8 cellular contexts compared by ENCODE assay signal in the genomic region with DNA sequence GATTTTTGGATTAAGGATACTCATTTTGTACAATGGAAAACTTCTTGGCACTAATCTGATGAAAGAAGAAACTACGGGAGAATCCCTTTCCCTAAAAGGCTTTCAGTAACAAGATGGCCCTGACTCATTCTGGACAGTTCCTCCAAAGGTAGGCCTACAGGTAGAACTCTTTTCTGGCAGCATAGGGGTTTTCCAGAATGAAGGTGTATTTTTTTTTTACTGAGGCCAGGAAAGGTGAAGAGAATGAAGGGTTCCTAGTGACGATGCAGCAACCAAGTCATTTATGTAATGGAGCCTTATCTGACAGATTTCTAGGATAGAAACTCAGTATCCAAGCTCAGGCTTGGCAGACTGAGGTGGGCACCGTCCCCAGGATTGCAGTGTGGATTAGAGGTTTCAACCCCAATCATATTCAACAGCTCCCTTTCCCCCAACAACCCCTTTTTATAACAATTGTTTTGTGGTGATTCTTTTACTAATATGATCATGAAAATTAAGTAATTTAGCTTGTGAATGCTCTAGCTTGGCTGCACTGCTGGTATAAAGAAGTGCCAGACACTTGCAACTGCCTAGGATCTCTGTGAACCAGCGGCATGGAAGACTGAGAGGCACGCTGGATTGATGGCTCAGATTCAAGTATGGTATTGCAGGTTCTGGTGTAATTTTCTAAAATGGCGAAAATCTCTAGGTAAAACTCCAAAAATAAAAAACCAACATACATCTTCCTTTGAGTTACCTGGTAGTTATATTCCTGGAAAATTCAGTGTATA. TPM values are rescaled to one million over a fixed set of nuclear protein-coding genes. Genes with fewer than 3 reads are reported as not detected.
DNase-seq lines count a peak whose midpoint lies in the region; ATAC-seq, FAIRE-seq and TF ChIP-seq lines count a peak whose summit lies in the region.

No MANE protein-coding gene starts in this region.

- H3K27me3 Mint-ChIP-seq in astrocyte (ENCODE audit: low read depth, unreplicated experiment) (no peaks in the 10 kb centered on the region), mesothelial cell of epicardium (ENCODE audit: low read depth) (no peaks in the 10 kb centered on the region)

- TF ChIP-seq CTCF in cardiac muscle cell (IDR thresholded peaks at IDR 0.05; ENCODE audit: low read depth, low read length) (no peak), astrocyte (IDR thresholded peaks at IDR 0.05; ENCODE audit: insufficient read depth, low read depth, low read length) (no peak), mesothelial cell of epicardium (IDR thresholded peaks at IDR 0.05; ENCODE audit: unreplicated experiment) (no peak), upper lobe of right lung (IDR thresholded peaks at IDR 0.05) (no peak)

- no peaks in the 10 kb centered on the region for H3K36me3 Mint-ChIP-seq in astrocyte (ENCODE audit: low read depth, unreplicated experiment)
- H3K36me3 Mint-ChIP-seq in mesothelial cell of epicardium: peaks cover 3% of the 10 kb centered on the region

- H3K4me1 ChIP-seq in cardiac muscle cell (ENCODE audit: low read depth): peaks cover 7% of the 10 kb centered on the region
- peaks cover 25% of the 10 kb centered on the region for H3K4me1 ChIP-seq in astrocyte (ENCODE audit: insufficient read depth, low read length)
- peaks cover 43% of the 10 kb centered on the region for H3K4me1 ChIP-seq in upper lobe of right lung

- no peak overlapping the region for H2AFZ ChIP-seq in astrocyte (ENCODE audit: low read depth, low read length)

- H4K20me1 ChIP-seq in astrocyte (ENCODE audit: insufficient read depth, low read length): no peaks in the 10 kb centered on the region

- no peak overlapping the region for H3K4me2 ChIP-seq in astrocyte (ENCODE audit: low read length)

- ATAC-seq in left cardiac atrium (no peak), upper lobe of right lung (no peak)

- no peak for DNase-seq in cardiac muscle cell (ENCODE audit: low read depth in 1 of 2, low spot score in 1 of 2)
- DNase-seq in left cardiac atrium: no peak
- no peak for DNase-seq in astrocyte (ENCODE audit: low read depth)
- no peak for DNase-seq in mesothelial cell of epicardium (ENCODE audit: low spot score in 2 of 2, unreplicated experiment in 2 of 2)
- DNase-seq in upper lobe of right lung: no peak
- no peak for DNase-seq in occipital lobe (lab: John Stamatoyannopoulos, UW)
- no peak for DNase-seq in NCI-H146 treated with DMSO at 0.1 percent for 48 hours (lab: John Stamatoyannopoulos, UW; ENCODE audit: unreplicated experiment)
- no peak for DNase-seq in NCI-H2029 (lab: John Stamatoyannopoulos, UW)

- H3K4me3 ChIP-seq in cardiac muscle cell (peak overlapping the region; percentile 65), astrocyte (ENCODE audit: insufficient read depth, low read depth, low read length) (no peak overlapping the region), upper lobe of right lung (peak overlapping the region; percentile 91)

- H3K27ac Mint-ChIP-seq in astrocyte (ENCODE audit: unreplicated experiment) (peak overlapping the region; percentile 96), mesothelial cell of epicardium (peak overlapping the region; percentile 99)

- H3K9me3 ChIP-seq in cardiac muscle cell (ENCODE audit: low read depth) (no peaks in the 10 kb centered on the region), astrocyte (ENCODE audit: insufficient read depth, low read depth, low read length) (no peaks in the 10 kb centered on the region), upper lobe of right lung (no peaks in the 10 kb centered on the region)

- no peak for FAIRE-seq in astrocyte (lab: Jason Lieb, UNC)

- H3K9me3 Mint-ChIP-seq in astrocyte (ENCODE audit: unreplicated experiment): no peaks in the 10 kb centered on the region
- H3K9me3 Mint-ChIP-seq in mesothelial cell of epicardium: no peaks in the 10 kb centered on the region

- H3K9ac ChIP-seq in astrocyte (ENCODE audit: low read length): no peak overlapping the region

- intact Hi-C loops in left cardiac atrium (cut with DNase I) (loop anchor here in 1 of 2 donors (1.0 kb wide), 1 partner anchor 15 kb away; no protein-coding TSS in a partner anchor), upper lobe of right lung (cut with DNase I) (no loop called here)

- H3K79me2 ChIP-seq in astrocyte (ENCODE audit: insufficient read depth, low read length): peaks cover 9% of the 10 kb centered on the region

- no peaks in the 10 kb centered on the region for H3K27me3 ChIP-seq in cardiac muscle cell
- H3K27me3 ChIP-seq in astrocyte (ENCODE audit: insufficient read depth, low read length): no peaks in the 10 kb centered on the region
- no peaks in the 10 kb centered on the region for H3K27me3 ChIP-seq in upper lobe of right lung

- H3K4me1 Mint-ChIP-seq in astrocyte (ENCODE audit: low read depth, unreplicated experiment) (peaks cover 22% of the 10 kb centered on the region), mesothelial cell of epicardium (peaks cover 18% of the 10 kb centered on the region)

- peak overlapping the region; percentile 93 for H3K27ac ChIP-seq in cardiac muscle cell
- H3K27ac ChIP-seq in astrocyte (ENCODE audit: low read depth, low read length): peak overlapping the region; percentile 87
- peak overlapping the region; percentile 99 for H3K27ac ChIP-seq in upper lobe of right lung

- no peak overlapping the region for H3K4me3 Mint-ChIP-seq in astrocyte (ENCODE audit: unreplicated experiment)
- H3K4me3 Mint-ChIP-seq in mesothelial cell of epicardium: no peak overlapping the region

- H3K36me3 ChIP-seq in cardiac muscle cell: no peaks in the 10 kb centered on the region
- H3K36me3 ChIP-seq in astrocyte (ENCODE audit: insufficient read depth, low read length): no peaks in the 10 kb centered on the region
- H3K36me3 ChIP-seq in upper lobe of right lung: peaks cover 9% of the 10 kb centered on the region

RNA-seq across cellular contexts. Expression of a gene that starts 8.7 kb away (rescaled TPM):
- total RNA-seq in cardiac muscle cell: 35.3 and 37.1 TPM in 2 replicates
- polyA plus RNA-seq in cardiac muscle cell: 20.3 and 31.2 TPM in 2 replicates
- total RNA-seq in left cardiac atrium: 10 to 100 TPM; 50.2 to 56.7 TPM
- total RNA-seq in astrocyte: 32.8 and 37.2 TPM in 2 replicates
- total RNA-seq in mesothelial cell of epicardium: 16.2 to 19.6 TPM (median 17.5 TPM) in 3 replicates
- 25.4 TPM for total RNA-seq in upper lobe of right lung
- 35.6 TPM for total RNA-seq in occipital lobe

RNA-seq across cellular contexts. Expression of a gene that starts 16.3 kb away (rescaled TPM):
- 170 and 414 TPM in 2 replicates for total RNA-seq in cardiac muscle cell
- polyA plus RNA-seq in cardiac muscle cell: 597 and 759 TPM in 2 replicates
- 1,000 to 10,000 TPM; 1,362 to 1,570 TPM for total RNA-seq in left cardiac atrium
- 1,708 and 2,284 TPM in 2 replicates for total RNA-seq in astrocyte
- 237 to 256 TPM (median 240 TPM) in 3 replicates for total RNA-seq in mesothelial cell of epicardium
- total RNA-seq in upper lobe of right lung: 4,033 TPM
- total RNA-seq in occipital lobe: 316 TPM

RNA-seq across cellular contexts. Expression of a gene that starts 16.5 kb away (rescaled TPM):
- total RNA-seq in cardiac muscle cell: 0.33 TPM in 1 of 2 replicates, not detected in the other
- 0.49 TPM in 1 of 2 replicates, not detected in the other for polyA plus RNA-seq in cardiac muscle cell
- total RNA-seq in left cardiac atrium: 1 to 10 TPM; 4.8 to 6.8 TPM
- total RNA-seq in astrocyte: 0.41 and 1.2 TPM in 2 replicates
- 0.66 to 1.3 TPM (median 1.1 TPM) in 3 replicates for total RNA-seq in mesothelial cell of epicardium
- 3.7 TPM for total RNA-seq in upper lobe of right lung
- total RNA-seq in occipital lobe: 0.78 TPM
